20 cellular contexts compared by ENCODE assay signal in genomic region chrX:151896734-151897474, GRCh38. TPM values are rescaled to one million over a fixed set of nuclear protein-coding genes. Genes with fewer than 3 reads are reported as not detected.
DNase-seq lines count a peak whose midpoint lies in the region; ATAC-seq and TF ChIP-seq lines count a peak whose summit lies in the region.
"Had no signal": no experiment of that assay in that cellular context is flagged by ENCODE, and none has a peak within 500 bp of the region (broad histone marks: within the 10 kb centered on the region; RNA-seq: fewer than 3 reads in every experiment).

No MANE protein-coding gene starts in this region.

- DNase-seq in A172 (ENCODE audit: low spot score), result peak; percentile 26
- DNase-seq in GM23248, result peak; percentile 72
- peak; percentile 29 for DNase-seq in RPMI7951 (ENCODE audit: low read depth)
- no peak for DNase-seq in epithelial cell of prostate (ENCODE audit: low read depth, low spot score)
- no peak for DNase-seq in endodermal cell
- DNase-seq in cortex of kidney (lab: John Stamatoyannopoulos, UW), result no peak
- no peak for DNase-seq in NCI-H526 (lab: John Stamatoyannopoulos, UW)
- DNase-seq: activated CD4-positive, CD25-positive, alpha-beta regulatory T cell; DMS 273 treated with DMSO at 0.1 percent for 48 hours; effector memory CD4-positive, alpha-beta T cell; head of caudate nucleus; mucosa of descending colon; NCI-H1048; occipital lobe; stimulated activated naive CD4-positive, alpha-beta T cell had no signal

- H3K4me2 ChIP-seq in GM23248 (ENCODE audit: unreplicated experiment), result peak overlapping the region; percentile 12

- peak overlapping the region; percentile 52 for H3K27ac ChIP-seq in GM23248
- peak overlapping the region; percentile 59 for H3K27ac ChIP-seq in epithelial cell of prostate
- no peak overlapping the region for H3K27ac ChIP-seq in endodermal cell (ENCODE audit: low read depth, low read length)
- H3K27ac ChIP-seq: breast epithelium, vagina had no signal

- H3K9ac ChIP-seq in GM23248 (no peak overlapping the region), endodermal cell (ENCODE audit: extremely low read depth, low read length, poor library complexity, severe bottlenecking) (no peak overlapping the region)

- H3K9me3 Mint-ChIP-seq in endodermal cell, result peaks cover 33% of the 10 kb centered on the region

- no peaks in the 10 kb centered on the region for H3K79me2 ChIP-seq in GM23248 (ENCODE audit: insufficient read depth)

- H3K36me3 ChIP-seq in GM23248 (ENCODE audit: low read depth) (no peaks in the 10 kb centered on the region), endodermal cell (ENCODE audit: control insufficient read depth, insufficient read depth, low read length) (no peaks in the 10 kb centered on the region)
- H3K36me3 ChIP-seq: breast epithelium, vagina had no signal

- WGBS in GM23248 (ENCODE audit: low coverage in 1 of 2, low lambda C conversion rate in 2 of 2, missing lambda C conversion rate in 2 of 2), 2 experiments, result 45 to 50% methylated on average over 5 of the region's 5 CpGs
- 80 to 86% methylated on average over 1 to 4 of the region's 5 CpGs for WGBS in endodermal cell (ENCODE audit: insufficient coverage in 1 of 2, insufficient read length in 1 of 2), 2 experiments

- no peaks in the 10 kb centered on the region for H3K27me3 ChIP-seq in GM23248 (replicated peaks; ENCODE audit: insufficient read depth)
- H3K27me3 ChIP-seq in endodermal cell (ENCODE audit: control insufficient read depth, insufficient read depth, low read length, poor library complexity, severe bottlenecking), result no peaks in the 10 kb centered on the region
- H3K27me3 ChIP-seq: vagina had no signal

- no peak for TF ChIP-seq CTCF in endodermal cell (conservative IDR thresholded peaks at IDR 0.05)

- H3K9me3 ChIP-seq in GM23248 (ENCODE audit: low read depth) (no peaks in the 10 kb centered on the region), endodermal cell (ENCODE audit: control insufficient read depth, low read length) (no peaks in the 10 kb centered on the region)
- H3K9me3 ChIP-seq: breast epithelium, mucosa of descending colon, vagina had no signal

- H4K20me1 ChIP-seq in GM23248 (ENCODE audit: insufficient read depth), result no peaks in the 10 kb centered on the region

- in situ Hi-C loops in GM23248 (cut with MboI), result no loop called here

- no peaks in the 10 kb centered on the region for H3K9me2 ChIP-seq in GM23248 (ENCODE audit: insufficient read depth)

- H3K4me1 Mint-ChIP-seq in endodermal cell, result peaks cover 2% of the 10 kb centered on the region

- no peaks in the 10 kb centered on the region for H3K36me3 Mint-ChIP-seq in endodermal cell (ENCODE audit: low read depth)

- ATAC-seq in HG02870 (IDR thresholded peaks at IDR 0.05; ENCODE audit: unreplicated experiment), result no peak
- ATAC-seq: mucosa of descending colon had no signal

- no peak overlapping the region for H3K4me3 ChIP-seq in GM23248
- H3K4me3 ChIP-seq in endodermal cell (ENCODE audit: low read length), result no peak overlapping the region
- H3K4me3 ChIP-seq: breast epithelium, mucosa of descending colon, vagina had no signal

- H3K27me3 Mint-ChIP-seq in endodermal cell (ENCODE audit: insufficient read depth), result no peaks in the 10 kb centered on the region

- H3K4me3 Mint-ChIP-seq in endodermal cell, result no peak overlapping the region

- no peak overlapping the region for H3K27ac Mint-ChIP-seq in endodermal cell

- peaks cover 7% of the 10 kb centered on the region; the same call in 1 of the 2 replicates for H3F3A ChIP-seq in GM23248 (ENCODE audit: insufficient read depth)

- H3K4me1 ChIP-seq in GM23248 (ENCODE audit: insufficient read depth) (peaks cover 30% of the 10 kb centered on the region), endodermal cell (ENCODE audit: control insufficient read depth, insufficient read depth, low read length) (no peaks in the 10 kb centered on the region)
- H3K4me1 ChIP-seq: breast epithelium, vagina had no signal

- H2AFZ ChIP-seq in GM23248, result 0 out of 2 replicates have a peak overlapping the region, but pooled peaks have one; percentile 35

RNA-seq across cellular contexts. Expression of gene MAGEA4, which starts 15.8 kb away (rescaled TPM):
- not detected in 2 replicates for total RNA-seq in A172 (2014; rRNA removed; shearing (Covaris generic))
- not detected in 2 replicates for total RNA-seq in GM23248 (2014; rRNA removed; shearing (Covaris generic))
- not detected in 2 replicates for polyA plus RNA-seq in GM23248 (2016; fragmentation: Nextera tagmentation; extraction: Ambion mirVana)
- 0.59 and 0.60 TPM in 2 replicates for total RNA-seq in RPMI7951 (2014; rRNA removed; shearing (Covaris generic))
- not detected for total RNA-seq in endodermal cell
- polyA plus RNA-seq in endodermal cell (2013, experiment 1 of 2), result not detected
- not detected for polyA plus RNA-seq in endodermal cell (2013, experiment 2 of 2)
- total RNA-seq: breast epithelium, kidney epithelial cell, mucosa of descending colon, occipital lobe, skeletal muscle tissue, vagina had no signal

Comparison
In these comparisons a context has a peak if more than half of its experiments do, and no peak if none do; other contexts are left out.
1. DNase-seq: peak in A172 (single experiment), GM23248 (single experiment) and RPMI7951 (single experiment); none in epithelial cell of prostate (single experiment), endodermal cell (single experiment), cortex of kidney (single experiment) and NCI-H526 (0 of 2).